In genomic region chr22:48829908-48830307, GRCh38 we compare ENCODE assay signal across 23 cellular contexts.
"Had no signal": no experiment of that assay in that cellular context is flagged by ENCODE, and none has a peak within 500 bp of the region (broad histone marks: within the 10 kb centered on the region; RNA-seq: fewer than 3 reads in every experiment).

No MANE protein-coding gene starts in this region.

- FAIRE-seq: RCC 7860 had no signal

- H3K4me1 ChIP-seq: SJSA1 had no signal

- H3K9ac ChIP-seq: SK-N-SH had no signal

- H3K27me3 ChIP-seq: MG63, SJSA1 had no signal

- H3K27ac ChIP-seq: SJSA1 had no signal

- H3K4me3 ChIP-seq: MG63, SJSA1 had no signal

- H3K9me3 ChIP-seq: MG63, SK-N-SH had no signal

- H3K36me3 ChIP-seq: MG63, SJSA1 had no signal

- DNase-seq: Karpas-422, KBM-7, MG63, NCI-H1092, NCI-H1105 treated with DMSO at 0.1 percent for 48 hours, NCI-H1417 treated with DMSO at 0.1 percent for 48 hours, NCI-H146, NCI-H1694 treated with DMSO at 0.1 percent for 48 hours, NCI-H1930, NCI-H2081 treated with DMSO at 0.1 percent for 48 hours, NCI-H2171, NCI-H226, NCI-H446, NCI-H510A, NCI-H524 treated with DMSO at 0.1 percent for 48 hours, NCI-H69, NCI-H774, Right ventricle myocardium superior, RPMI8226, SIG-M5, SK-N-SH had no signal
